In genomic region chr1:221230605-221231004, GRCh38 we compare ENCODE assay signal across 2 cellular contexts.
A peak's percentile ranks its signal among the peaks of the same experiment; 100 is the strongest.
TF ChIP-seq lines count a peak whose summit lies in the region.

No MANE protein-coding gene starts in this region.

TF ChIP-seq in liver, 16 proteins besides CTCF, POLR2A, EP300 and RAD21 (continued from another document):
- TF ChIP-seq ZBTB33 (IDR thresholded peaks at IDR 0.05) (no peak), SP1 (IDR thresholded peaks at IDR 0.05) (peak; percentile 78), FOXA1 (IDR thresholded peaks at IDR 0.05) (peak; percentile 16), FOXA2 (IDR thresholded peaks at IDR 0.05) (peak; percentile 14), NR2F2 (IDR thresholded peaks at IDR 0.05) (peak; percentile 71), GABPA (IDR thresholded peaks at IDR 0.05 in 1 of 2, conservative IDR thresholded peaks at IDR 0.05 in 1 of 2) (peak in 1 of 2 donors; percentile 27), MAX (IDR thresholded peaks at IDR 0.05) (peak; percentile 89)
- TF ChIP-seq, protein P1, sequence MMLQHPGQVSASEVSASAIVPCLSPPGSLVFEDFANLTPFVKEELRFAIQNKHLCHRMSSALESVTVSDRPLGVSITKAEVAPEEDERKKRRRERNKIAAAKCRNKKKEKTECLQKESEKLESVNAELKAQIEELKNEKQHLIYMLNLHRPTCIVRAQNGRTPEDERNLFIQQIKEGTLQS (IDR thresholded peaks at IDR 0.05) = peak; percentile 35

TF ChIP-seq in HepG2, 621 proteins besides CTCF, POLR2A, EP300 and RAD21 (continued from another document):
- TF ChIP-seq KLF12 (CRISPR knock-in tag; IDR thresholded peaks at IDR 0.05; ENCODE audit: borderline replicate concordance) = no peak
- TF ChIP-seq CBFB (CRISPR knock-in tag; IDR thresholded peaks at IDR 0.05) = no peak
- no peak for TF ChIP-seq ZNF547 (CRISPR knock-in tag; IDR thresholded peaks at IDR 0.05)
- TF ChIP-seq, protein P2, sequence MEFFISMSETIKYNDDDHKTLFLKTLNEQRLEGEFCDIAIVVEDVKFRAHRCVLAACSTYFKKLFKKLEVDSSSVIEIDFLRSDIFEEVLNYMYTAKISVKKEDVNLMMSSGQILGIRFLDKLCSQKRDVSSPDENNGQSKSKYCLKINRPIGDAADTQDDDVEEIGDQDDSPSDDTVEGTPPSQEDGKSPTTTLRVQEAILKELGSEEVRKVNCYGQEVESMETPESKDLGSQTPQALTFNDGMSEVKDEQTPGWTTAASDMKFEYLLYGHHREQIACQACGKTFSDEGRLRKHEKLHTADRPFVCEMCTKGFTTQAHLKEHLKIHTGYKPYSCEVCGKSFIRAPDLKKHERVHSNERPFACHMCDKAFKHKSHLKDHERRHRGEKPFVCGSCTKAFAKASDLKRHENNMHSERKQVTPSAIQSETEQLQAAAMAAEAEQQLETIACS (CRISPR knock-in tag; IDR thresholded peaks at IDR 0.05) = no peak
- TF ChIP-seq MLLT10 (CRISPR knock-in tag; IDR thresholded peaks at IDR 0.05) = no peak
- no peak for TF ChIP-seq KDM2A (CRISPR knock-in tag; IDR thresholded peaks at IDR 0.05; ENCODE audit: borderline replicate concordance, low read depth)
- no peak for TF ChIP-seq ZNF775 (CRISPR knock-in tag; IDR thresholded peaks at IDR 0.05; ENCODE audit: borderline replicate concordance)
- TF ChIP-seq NR2F1 (CRISPR knock-in tag; IDR thresholded peaks at IDR 0.05) = no peak
- TF ChIP-seq RAD51 (IDR thresholded peaks at IDR 0.05; ENCODE audit: borderline replicate concordance) = no peak
- no peak for TF ChIP-seq XRCC5 (optimal IDR thresholded peaks at IDR 0.05; ENCODE audit: low read length)
- TF ChIP-seq, protein P3, sequence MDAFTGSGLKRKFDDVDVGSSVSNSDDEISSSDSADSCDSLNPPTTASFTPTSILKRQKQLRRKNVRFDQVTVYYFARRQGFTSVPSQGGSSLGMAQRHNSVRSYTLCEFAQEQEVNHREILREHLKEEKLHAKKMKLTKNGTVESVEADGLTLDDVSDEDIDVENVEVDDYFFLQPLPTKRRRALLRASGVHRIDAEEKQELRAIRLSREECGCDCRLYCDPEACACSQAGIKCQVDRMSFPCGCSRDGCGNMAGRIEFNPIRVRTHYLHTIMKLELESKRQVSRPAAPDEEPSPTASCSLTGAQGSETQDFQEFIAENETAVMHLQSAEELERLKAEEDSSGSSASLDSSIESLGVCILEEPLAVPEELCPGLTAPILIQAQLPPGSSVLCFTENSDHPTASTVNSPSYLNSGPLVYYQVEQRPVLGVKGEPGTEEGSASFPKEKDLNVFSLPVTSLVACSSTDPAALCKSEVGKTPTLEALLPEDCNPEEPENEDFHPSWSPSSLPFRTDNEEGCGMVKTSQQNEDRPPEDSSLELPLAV (CRISPR knock-in tag; conservative IDR thresholded peaks at IDR 0.05; ENCODE audit: low read depth) = no peak
- no peak for TF ChIP-seq ATF1 (CRISPR knock-in tag; IDR thresholded peaks at IDR 0.05)
- no peak for TF ChIP-seq SMC3 (IDR thresholded peaks at IDR 0.05; ENCODE audit: low read length)
- TF ChIP-seq ZFP91 (CRISPR knock-in tag; IDR thresholded peaks at IDR 0.05; ENCODE audit: borderline replicate concordance) = no peak
- TF ChIP-seq ZNF230 (CRISPR knock-in tag; IDR thresholded peaks at IDR 0.05) = no peak
- TF ChIP-seq SIN3A (IDR thresholded peaks at IDR 0.05; ENCODE audit: borderline replicate concordance, low read depth, low read length) = no peak
- TF ChIP-seq PBX3 (CRISPR knock-in tag; IDR thresholded peaks at IDR 0.05; ENCODE audit: borderline replicate concordance) = no peak
- no peak for TF ChIP-seq ZNF614 (CRISPR knock-in tag; IDR thresholded peaks at IDR 0.05; ENCODE audit: borderline replicate concordance)
